In the genomic region with DNA sequence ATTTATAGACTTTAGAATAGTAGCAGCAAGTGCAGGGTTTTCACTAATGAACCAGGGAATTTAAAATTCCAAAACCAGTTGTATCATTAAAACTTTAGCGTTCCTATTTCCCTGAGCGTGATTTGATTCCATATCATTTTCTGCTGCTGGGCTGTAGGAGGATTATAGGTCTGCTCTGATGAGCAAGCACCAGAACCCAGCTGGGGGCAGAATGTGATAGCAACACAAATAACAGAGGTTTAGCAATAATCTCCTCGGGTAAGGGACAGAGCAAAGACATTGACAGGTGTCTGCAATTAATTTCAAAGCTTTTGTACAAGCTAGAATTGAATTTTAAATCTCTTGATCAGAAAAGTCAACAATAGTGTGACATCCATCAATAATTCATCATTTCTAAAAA, we compare ENCODE assay signal across 14 cellular contexts.
DNase-seq lines count a peak whose midpoint lies in the region; ATAC-seq lines count a peak whose summit lies in the region.
"Had no signal": no experiment of that assay in that cellular context is flagged by ENCODE, and none has a peak within 500 bp of the region (broad histone marks: within the 10 kb centered on the region; RNA-seq: fewer than 3 reads in every experiment).

No MANE protein-coding gene starts in this region.

- peak; percentile 4 for DNase-seq in NCI-H748 (lab: John Stamatoyannopoulos, UW; ENCODE audit: unreplicated experiment)
- no peak for DNase-seq in NCI-H748 treated with DMSO at 0.1 percent for 48 hours (lab: John Stamatoyannopoulos, UW)
- DNase-seq in NCI-H524 (lab: John Stamatoyannopoulos, UW) = peak; percentile 61 to 94
- DNase-seq in NCI-H82 treated with DMSO at 0.1 percent for 48 hours (lab: John Stamatoyannopoulos, UW; ENCODE audit: unreplicated experiment) = peak; percentile 89
- no peak for DNase-seq in NCI-H2081 treated with DMSO at 0.1 percent for 48 hours (lab: John Stamatoyannopoulos, UW)
- DNase-seq: Calu3; CD4-positive, alpha-beta memory T cell; DMS79; GDM1 had no signal

- ATAC-seq in HG02623 (IDR thresholded peaks at IDR 0.05; ENCODE audit: unreplicated experiment) (no peak), GM19324 (IDR thresholded peaks at IDR 0.05; ENCODE audit: low FRiP score, unreplicated experiment) (no peak)
- ATAC-seq: A549, GM23338, HepG2 had no signal

Comparison
In these comparisons a context has a peak if more than half of its experiments do, and no peak if none do; other contexts are left out.
1. DNase-seq: peak in NCI-H748 (single experiment), NCI-H524 (2 of 2) and NCI-H82 treated with DMSO at 0.1 percent for 48 hours (single experiment); none in NCI-H748 treated with DMSO at 0.1 percent for 48 hours (single experiment) and NCI-H2081 treated with DMSO at 0.1 percent for 48 hours (single experiment).